18 cellular contexts compared by ENCODE assay signal in the genomic region with DNA sequence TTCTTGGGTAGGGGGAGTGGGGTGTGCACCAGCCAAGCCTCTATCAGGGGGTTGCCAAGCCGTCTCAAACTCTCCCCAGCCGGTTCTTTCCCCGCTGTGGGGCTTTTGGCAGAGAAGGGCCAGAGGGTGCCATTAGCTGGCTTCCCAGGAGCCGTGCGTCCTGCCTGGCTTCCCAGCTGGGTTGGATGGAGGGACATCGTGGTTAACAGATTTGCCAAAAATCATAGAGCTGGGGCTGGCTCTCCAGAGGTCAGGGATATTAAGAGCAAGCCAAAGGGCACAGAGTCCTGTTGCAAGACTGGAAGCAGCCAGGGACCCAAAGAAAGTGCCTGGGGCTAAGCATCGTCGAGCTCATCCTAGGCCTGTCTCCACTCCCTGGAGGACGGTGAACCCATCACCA.
DNase-seq lines count a peak whose midpoint lies in the region; ATAC-seq, FAIRE-seq and TF ChIP-seq lines count a peak whose summit lies in the region.
"Had no signal": no experiment of that assay in that cellular context is flagged by ENCODE, and none has a peak within 500 bp of the region (broad histone marks: within the 10 kb centered on the region; RNA-seq: fewer than 3 reads in every experiment).

No MANE protein-coding gene starts in this region.

- no peaks in the 10 kb centered on the region for H3K9me3 Mint-ChIP-seq in natural killer cell treated with Interleukin-12 subunit alpha and Interleukin-12 subunit beta and Interleukin-15 and Interleukin-18, amount 100 ng/mL, for 72 hours
- H3K9me3 Mint-ChIP-seq: CD8-positive, alpha-beta T cell; H9 had no signal

- no peak overlapping the region for H3K4me2 ChIP-seq in HepG2 (ENCODE audit: low read depth, low read length)
- no peak overlapping the region for H3K4me2 ChIP-seq in mesendoderm (ENCODE audit: low read length)
- H3K4me2 ChIP-seq: A549 had no signal

- TF ChIP-seq EP300 in HepG2 (IDR thresholded peaks at IDR 0.05; ENCODE audit: low read depth in 2 of 2, low read length in 2 of 2): no peak
- TF ChIP-seq EP300 in HepG2 (CRISPR knock-in tag; IDR thresholded peaks at IDR 0.05; ENCODE audit: borderline replicate concordance): no peak

- no peak overlapping the region for H4K8ac ChIP-seq in mesendoderm (ENCODE audit: low read depth, low read length)

- H4K5ac ChIP-seq in mesendoderm (ENCODE audit: low read length): no peak overlapping the region

- intact Hi-C loops in HepG2 (cut with micrococcal nuclease; ENCODE audit: unreplicated experiment): no loop called here
- intact Hi-C loops in esophagus squamous epithelium (cut with DNase I): no loop called here

- H3K4me3 ChIP-seq in liver (ENCODE audit: low read depth in 1 of 3, low read length in 3 of 3): no peak overlapping the region
- H3K4me3 ChIP-seq in HepG2 (replicated peaks in 1 of 3; ENCODE audit: insufficient read depth in 1 of 3, low read depth in 2 of 3, low read length in 3 of 3): no peak overlapping the region
- no peak overlapping the region for H3K4me3 ChIP-seq in esophagus squamous epithelium
- H3K4me3 ChIP-seq in mesendoderm (ENCODE audit: low read length): no peak overlapping the region
- H3K4me3 ChIP-seq: A549, GM12878 had no signal

- POLR2A ChIA-PET in HepG2 (lab: Yijun Ruan, JAX): no interaction called here

- TF ChIP-seq RAD21 in liver (IDR thresholded peaks at IDR 0.05): peak in 1 of 2 donors; percentile 13
- TF ChIP-seq RAD21 in HepG2 (CRISPR knock-in tag; IDR thresholded peaks at IDR 0.05): no peak

- no peak for TF ChIP-seq POLR2A in HepG2 (IDR thresholded peaks at IDR 0.05; ENCODE audit: insufficient read depth in 1 of 2, low read depth in 2 of 2, low read length in 2 of 2)
- TF ChIP-seq POLR2A in esophagus squamous epithelium (IDR thresholded peaks at IDR 0.05): no peak

- no peak overlapping the region for H2BK5ac ChIP-seq in mesendoderm (ENCODE audit: low read length)

- no peaks in the 10 kb centered on the region for H3K4me1 Mint-ChIP-seq in natural killer cell treated with Interleukin-12 subunit alpha and Interleukin-12 subunit beta and Interleukin-15 and Interleukin-18, amount 100 ng/mL, for 72 hours (ENCODE audit: low read depth in 2 of 2)

- no peak overlapping the region for H3K4me3 Mint-ChIP-seq in natural killer cell treated with Interleukin-12 subunit alpha and Interleukin-12 subunit beta and Interleukin-15 and Interleukin-18, amount 100 ng/mL, for 72 hours
- H3K4me3 Mint-ChIP-seq: CD8-positive, alpha-beta T cell; H9; IgD-negative memory B cell had no signal

- DNase-seq in HepG2 (ENCODE audit: low spot score) (no peak), esophagus squamous epithelium (lab: John Stamatoyannopoulos, UW) (no peak), mesendoderm (no peak), superior temporal gyrus (ENCODE audit: extremely low spot score) (no peak), amygdala (lab: John Stamatoyannopoulos, UW) (no peak)
- DNase-seq in natural killer cell treated with Interleukin-12 subunit alpha and Interleukin-12 subunit beta and Interleukin-15 and Interleukin-18, amount 100 ng/mL, for 72 hours (ENCODE audit: low spot score): no peak
- DNase-seq: AML-193; CD8-positive, alpha-beta T cell; DMS79 treated with DMSO at 0.1 percent for 48 hours; H9 had no signal

- CTCF ChIA-PET in HepG2 (lab: Yijun Ruan, JAX; ENCODE audit: low intra/inter-chr PET ratio, low total read pairs): no interaction called here

- ATAC-seq in HepG2: no peak
- ATAC-seq in natural killer cell treated with Interleukin-12 subunit alpha and Interleukin-12 subunit beta and Interleukin-15 and Interleukin-18, amount 100 ng/mL, for 72 hours: no peak
- ATAC-seq: A549; CD8-positive, alpha-beta T cell; GM12878 had no signal

- in situ Hi-C loops in HepG2 (cut with HindIII; ENCODE audit: extremely low pct_ligation_motif_present, low pct_unique_long_range_greater_than_20kb): no loop called here

- no peaks in the 10 kb centered on the region for H3K79me1 ChIP-seq in mesendoderm (ENCODE audit: low read length)

- no TSS peak for BruUV-seq in HepG2 (replicated peaks; lab: Mats Ljungman, UMichigan)

- H3K27ac ChIP-seq in liver (ENCODE audit: low read depth in 1 of 2, low read length in 2 of 2) (peak overlapping the region; percentile 74 to 76), HepG2 (ENCODE audit: extremely low read length, insufficient read depth, low read length) (no peak overlapping the region), esophagus squamous epithelium (peak overlapping the region; percentile 2 to 64 (median 43)), mesendoderm (ENCODE audit: low read depth, low read length) (no peak overlapping the region)
- H3K27ac ChIP-seq: 22Rv1, A549 had no signal

- no peak overlapping the region for H3K23ac ChIP-seq in mesendoderm (ENCODE audit: low read length)

- peak overlapping the region; percentile 56 for H2AK5ac ChIP-seq in mesendoderm (ENCODE audit: low read length)

- H3K79me2 ChIP-seq in HepG2 (ENCODE audit: insufficient read depth, low read length) (no peaks in the 10 kb centered on the region), mesendoderm (ENCODE audit: control insufficient read depth, insufficient read depth, low read length) (no peaks in the 10 kb centered on the region)

- H3K9me3 ChIP-seq in liver (ENCODE audit: control insufficient read depth in 4 of 4, low read length in 3 of 4) (no peaks in the 10 kb centered on the region), HepG2 (ENCODE audit: low read length) (no peaks in the 10 kb centered on the region), esophagus squamous epithelium (no peaks in the 10 kb centered on the region)

- no peak overlapping the region for H2BK15ac ChIP-seq in mesendoderm (replicated peaks; ENCODE audit: low read depth)

- H3K27me3 Mint-ChIP-seq in natural killer cell treated with Interleukin-12 subunit alpha and Interleukin-12 subunit beta and Interleukin-15 and Interleukin-18, amount 100 ng/mL, for 72 hours: peaks cover 13 to 26% of the 10 kb centered on the region in 2 donors

- WGBS in liver: 52% methylated on average over 9 of the region's 9 CpGs
- WGBS in HepG2 (ENCODE audit: low lambda C conversion rate): 76% methylated on average over 6 of the region's 9 CpGs
- 81 to 88% methylated on average over 4 to 5 of the region's 9 CpGs for WGBS in esophagus squamous epithelium, 2 donors
- whole genome bisulfite sequencing in mesendoderm (ENCODE audit: extremely low coverage, insufficient coverage, low lambda C conversion rate): no CpG with 5 or more reads among the region's 9 CpGs

- no peak for FAIRE-seq in HepG2 (lab: Jason Lieb, UNC)
- FAIRE-seq: A549, GM12878, GM19239, H1, HTR-8/SVneo had no signal

- TF ChIP-seq CTCF in liver (IDR thresholded peaks at IDR 0.05; ENCODE audit: low read depth, low read length, missing input control): no peak
- TF ChIP-seq CTCF in HepG2 (CRISPR knock-in tag; IDR thresholded peaks at IDR 0.05): no peak
- no peak for TF ChIP-seq CTCF in esophagus squamous epithelium (IDR thresholded peaks at IDR 0.05)

- H3K36me3 Mint-ChIP-seq in natural killer cell treated with Interleukin-12 subunit alpha and Interleukin-12 subunit beta and Interleukin-15 and Interleukin-18, amount 100 ng/mL, for 72 hours: no peaks in the 10 kb centered on the region
- H3K36me3 Mint-ChIP-seq: CD8-positive, alpha-beta T cell; IgD-negative memory B cell had no signal

- H3K9ac ChIP-seq in liver (ENCODE audit: low read depth in 1 of 2, low read length in 2 of 2): no peak overlapping the region
- no peak overlapping the region for H3K9ac ChIP-seq in HepG2 (ENCODE audit: insufficient read depth, low read depth, low read length)
- H3K9ac ChIP-seq in mesendoderm (ENCODE audit: low read length): no peak overlapping the region

- H2BK120ac ChIP-seq in mesendoderm (ENCODE audit: low read depth, low read length): no peak overlapping the region

- peak overlapping the region; percentile 3 for H3K18ac ChIP-seq in mesendoderm (ENCODE audit: low read length)

- peak overlapping the region; percentile 39 for H3K4ac ChIP-seq in mesendoderm (ENCODE audit: low read depth, low read length)

- no peaks in the 10 kb centered on the region for H3K27me3 ChIP-seq in liver (ENCODE audit: control insufficient read depth in 4 of 4, insufficient read depth in 4 of 4, low read length in 3 of 4)
- H3K27me3 ChIP-seq in HepG2 (ENCODE audit: control insufficient read depth in 1 of 2, insufficient read depth in 2 of 2, low read length in 2 of 2): peaks cover 2 to 23% of the 10 kb centered on the region in 2 experiments; a peak in 4 of 5 replicates
- H3K27me3 ChIP-seq in esophagus squamous epithelium: peaks cover 0 to 7% (median 0%) of the 10 kb centered on the region in 4 donors
- no peaks in the 10 kb centered on the region for H3K27me3 ChIP-seq in mesendoderm (ENCODE audit: insufficient read depth, low read length, poor library complexity)

- H4K20me1 ChIP-seq in HepG2 (ENCODE audit: insufficient read depth, low read length): no peaks in the 10 kb centered on the region

- H3K56ac ChIP-seq in mesendoderm (ENCODE audit: low read length): peak overlapping the region; percentile 27

- no peak overlapping the region for H2AFZ ChIP-seq in HepG2 (ENCODE audit: low read length)

- H3K36me3 ChIP-seq in liver (ENCODE audit: control insufficient read depth in 4 of 4, insufficient read depth in 3 of 4, low read depth in 1 of 4, low read length in 3 of 4) (no peaks in the 10 kb centered on the region), HepG2 (replicated peaks in 1 of 2; ENCODE audit: control insufficient read depth in 1 of 2, insufficient read depth in 2 of 2, low read length in 2 of 2) (no peaks in the 10 kb centered on the region), esophagus squamous epithelium (no peaks in the 10 kb centered on the region), mesendoderm (ENCODE audit: control insufficient read depth, insufficient read depth, low read length) (no peaks in the 10 kb centered on the region)

- no peak overlapping the region for H3K27ac Mint-ChIP-seq in natural killer cell treated with Interleukin-12 subunit alpha and Interleukin-12 subunit beta and Interleukin-15 and Interleukin-18, amount 100 ng/mL, for 72 hours
- H3K27ac Mint-ChIP-seq: CD8-positive, alpha-beta T cell; H9 had no signal

- H3K4me1 ChIP-seq in liver (ENCODE audit: control insufficient read depth in 4 of 4, insufficient read depth in 4 of 4, low read length in 3 of 4) (peaks cover 28 to 57% (median 43%) of the 10 kb centered on the region in 4 donors), HepG2 (ENCODE audit: insufficient read depth, low read length) (peaks cover 59% of the 10 kb centered on the region), esophagus squamous epithelium (peaks cover 0 to 43% (median 0%) of the 10 kb centered on the region in 3 donors), mesendoderm (ENCODE audit: control insufficient read depth, low read depth, low read length) (peaks cover 15% of the 10 kb centered on the region)

TF ChIP-seq in HepG2, 621 proteins besides CTCF, POLR2A, EP300 and RAD21 (continues in another document):
- TF ChIP-seq GTF2F1 (IDR thresholded peaks at IDR 0.05; ENCODE audit: low read length) (no peak), ZNF20 (CRISPR knock-in tag; IDR thresholded peaks at IDR 0.05) (no peak), ZNF451 (CRISPR knock-in tag; IDR thresholded peaks at IDR 0.05) (no peak), ZNF550 (CRISPR knock-in tag; IDR thresholded peaks at IDR 0.05; ENCODE audit: borderline replicate concordance) (no peak)

Comparison
In these comparisons a context has a peak if more than half of its experiments do, and no peak if none do; other contexts are left out.
1. H3K27ac ChIP-seq: peak in liver (2 of 2) and esophagus squamous epithelium (4 of 4); none in HepG2 (single experiment) and mesendoderm (single experiment).